8 cellular contexts compared by ENCODE assay signal in the genomic region with DNA sequence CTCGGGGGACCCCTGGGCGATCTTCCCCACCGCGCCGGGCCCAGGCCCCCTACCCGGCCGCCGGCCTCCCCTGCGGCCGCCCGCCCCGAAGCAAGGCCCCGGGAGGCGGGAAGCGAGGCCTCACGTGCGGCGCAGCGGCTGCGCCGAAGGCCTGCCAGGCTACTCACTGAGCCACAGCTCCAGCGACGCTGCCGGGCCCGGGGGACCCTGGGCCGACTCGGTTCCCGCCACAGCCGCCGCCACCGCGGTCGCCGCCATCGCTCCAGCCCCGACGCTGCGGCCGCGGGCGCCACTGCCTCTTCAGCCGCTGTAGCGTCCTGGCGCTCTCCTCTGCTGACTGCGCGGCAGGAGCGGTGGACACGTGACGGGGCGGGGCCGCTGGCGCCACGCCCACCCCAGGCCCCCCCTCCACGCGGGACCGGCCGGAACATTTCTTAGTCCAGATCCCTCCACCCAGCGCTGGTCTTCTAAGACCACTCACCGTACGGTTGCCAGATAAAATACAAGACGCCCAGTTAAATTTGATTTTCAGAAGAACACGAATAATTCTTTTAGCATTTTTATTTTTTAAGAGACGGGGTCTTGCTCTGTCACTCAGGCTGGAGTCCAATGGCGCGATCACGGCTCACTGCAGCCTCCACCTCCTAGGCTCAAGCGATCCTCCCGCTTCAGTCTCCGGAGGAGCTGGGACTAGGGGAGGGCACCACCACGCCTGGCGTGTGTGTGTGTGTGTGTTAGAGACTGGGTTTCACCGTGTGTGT. TPM values are rescaled to one million over a fixed set of nuclear protein-coding genes. Genes with fewer than 3 reads are reported as not detected.
A peak's percentile ranks its signal among the peaks of the same experiment; 100 is the strongest.
DNase-seq lines count a peak whose midpoint lies in the region; ATAC-seq and TF ChIP-seq lines count a peak whose summit lies in the region.

A gene with protein sequence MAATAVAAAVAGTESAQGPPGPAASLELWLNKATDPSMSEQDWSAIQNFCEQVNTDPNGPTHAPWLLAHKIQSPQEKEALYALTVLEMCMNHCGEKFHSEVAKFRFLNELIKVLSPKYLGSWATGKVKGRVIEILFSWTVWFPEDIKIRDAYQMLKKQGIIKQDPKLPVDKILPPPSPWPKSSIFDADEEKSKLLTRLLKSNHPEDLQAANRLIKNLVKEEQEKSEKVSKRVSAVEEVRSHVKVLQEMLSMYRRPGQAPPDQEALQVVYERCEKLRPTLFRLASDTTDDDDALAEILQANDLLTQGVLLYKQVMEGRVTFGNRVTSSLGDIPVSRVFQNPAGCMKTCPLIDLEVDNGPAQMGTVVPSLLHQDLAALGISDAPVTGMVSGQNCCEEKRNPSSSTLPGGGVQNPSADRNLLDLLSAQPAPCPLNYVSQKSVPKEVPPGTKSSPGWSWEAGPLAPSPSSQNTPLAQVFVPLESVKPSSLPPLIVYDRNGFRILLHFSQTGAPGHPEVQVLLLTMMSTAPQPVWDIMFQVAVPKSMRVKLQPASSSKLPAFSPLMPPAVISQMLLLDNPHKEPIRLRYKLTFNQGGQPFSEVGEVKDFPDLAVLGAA (minus strand): TSS at position 341 of the 761 bp plus-strand sequence. CDS start 83 bp downstream, at position 258.

- H3K36me3 Mint-ChIP-seq in HFFc6 (ENCODE audit: low read depth), result peaks cover 8% of the 10 kb centered on the region
- peaks cover 29% of the 10 kb centered on the region for H3K36me3 Mint-ChIP-seq in activated naive CD8-positive, alpha-beta T cell treated with anti-CD3 and anti-CD28 coated beads, Interleukin-2, amount 50 U/mL, for 24 hours (ENCODE audit: low read depth)

- DNase-seq in HFFc6 (peak; percentile 58), NCI-H1092 treated with DMSO at 0.1 percent for 48 hours (lab: John Stamatoyannopoulos, UW) (peak; percentile 76), SW480 (ENCODE audit: low spot score) (peak; percentile 64), cardiac muscle cell (ENCODE audit: low read depth in 1 of 2, low spot score in 1 of 2) (peak; percentile 86 to 90), trophoblast cell (peak; percentile 78 to 81), thyroid gland (peak; percentile 85 to 86)
- DNase-seq in activated naive CD8-positive, alpha-beta T cell treated with anti-CD3 and anti-CD28 coated beads, Interleukin-2, amount 50 U/mL, for 24 hours, result peak; percentile 84

- H2BK5ac ChIP-seq in trophoblast cell (ENCODE audit: low read depth, low read length, poor library complexity), result peak within 1 kb of the TSS; percentile 88

- TF ChIP-seq CTCF in HFFc6 (IDR thresholded peaks at IDR 0.05) (no peak), cardiac muscle cell (IDR thresholded peaks at IDR 0.05; ENCODE audit: low read depth, low read length) (no peak), thyroid gland (IDR thresholded peaks at IDR 0.05) (no peak)

- H3K4me3 ChIP-seq in GM08714 (ENCODE audit: low read length) (peak within 1 kb of the TSS; percentile 79), cardiac muscle cell (peak within 1 kb of the TSS; percentile 72), trophoblast cell (ENCODE audit: low read depth, low read length) (peak within 1 kb of the TSS; percentile 89), thyroid gland (replicated peaks in 1 of 3) (peak within 1 kb of the TSS; percentile 67 to 95 (median 78))

- peak within 1 kb of the TSS; percentile 85 for H2BK120ac ChIP-seq in trophoblast cell (ENCODE audit: insufficient read depth, low read length, poor library complexity)

- H3K9me3 ChIP-seq in cardiac muscle cell (ENCODE audit: low read depth), result no peaks in the 10 kb centered on the region
- H3K9me3 ChIP-seq in trophoblast cell (ENCODE audit: insufficient read depth, low read depth, low read length), result no peaks in the 10 kb centered on the region
- H3K9me3 ChIP-seq in thyroid gland, result no peaks in the 10 kb centered on the region

- H3K4me1 ChIP-seq in cardiac muscle cell (ENCODE audit: low read depth) (peaks cover 6% of the 10 kb centered on the region), trophoblast cell (ENCODE audit: control insufficient read depth in 1 of 2, insufficient read depth in 2 of 2, low read length in 2 of 2) (peaks cover 9 to 25% of the 10 kb centered on the region in 2 experiments), thyroid gland (peaks cover 29 to 40% of the 10 kb centered on the region in 2 donors)

- H3K27me3 ChIP-seq in cardiac muscle cell, result no peaks in the 10 kb centered on the region
- no peaks in the 10 kb centered on the region for H3K27me3 ChIP-seq in trophoblast cell (ENCODE audit: insufficient read depth, low read length)
- H3K27me3 ChIP-seq in thyroid gland, result no peaks in the 10 kb centered on the region

- peaks cover 4% of the 10 kb centered on the region for H3K27me3 Mint-ChIP-seq in HFFc6 (ENCODE audit: insufficient read depth)
- no peaks in the 10 kb centered on the region for H3K27me3 Mint-ChIP-seq in activated naive CD8-positive, alpha-beta T cell treated with anti-CD3 and anti-CD28 coated beads, Interleukin-2, amount 50 U/mL, for 24 hours

- peak within 1 kb of the TSS; percentile 93 for H3K18ac ChIP-seq in trophoblast cell (ENCODE audit: low read length)

- H4K8ac ChIP-seq in trophoblast cell (ENCODE audit: low read depth, low read length), result peak within 1 kb of the TSS; percentile 85

- peaks cover 40% of the 10 kb centered on the region for H3K4me1 Mint-ChIP-seq in HFFc6 (ENCODE audit: low read depth)
- peaks cover 57% of the 10 kb centered on the region for H3K4me1 Mint-ChIP-seq in activated naive CD8-positive, alpha-beta T cell treated with anti-CD3 and anti-CD28 coated beads, Interleukin-2, amount 50 U/mL, for 24 hours

- H2AK5ac ChIP-seq in trophoblast cell (ENCODE audit: low read length), result no peak within 1 kb of the TSS

- intact Hi-C loops in thyroid gland (cut with DNase I), result loop anchor here (5.0 kb wide), 1 partner anchor 52 kb away; no protein-coding TSS in a partner anchor

- no CpG with 5 or more reads among the region's 72 CpGs for WGBS in trophoblast cell (ENCODE audit: extremely low coverage, insufficient coverage, insufficient read length)
- 3 to 7% methylated on average over 14 to 37 of the region's 72 CpGs for WGBS in thyroid gland, 2 donors

- peak within 1 kb of the TSS; percentile 14 for H2BK12ac ChIP-seq in trophoblast cell (ENCODE audit: low read length)

- H3K23ac ChIP-seq in trophoblast cell (ENCODE audit: low read length), result no peak within 1 kb of the TSS

- peak within 1 kb of the TSS; percentile 76 for H4K91ac ChIP-seq in trophoblast cell (ENCODE audit: low read depth, low read length)

- H3K14ac ChIP-seq in trophoblast cell (ENCODE audit: low read length), result peak within 1 kb of the TSS; percentile 90

- H3K27ac Mint-ChIP-seq in HFFc6, result peak within 1 kb of the TSS; percentile 64
- H3K27ac Mint-ChIP-seq in activated naive CD8-positive, alpha-beta T cell treated with anti-CD3 and anti-CD28 coated beads, Interleukin-2, amount 50 U/mL, for 24 hours, result peak within 1 kb of the TSS; percentile 86

- peak within 1 kb of the TSS; percentile 88 for H3K9ac ChIP-seq in trophoblast cell (ENCODE audit: low read length)

- H3K36me3 ChIP-seq in cardiac muscle cell (no peaks in the 10 kb centered on the region), trophoblast cell (ENCODE audit: control insufficient read depth in 1 of 2, insufficient read depth in 2 of 2, low read length in 2 of 2) (no peaks in the 10 kb centered on the region), thyroid gland (no peaks in the 10 kb centered on the region)

- ATAC-seq in activated naive CD8-positive, alpha-beta T cell treated with anti-CD3 and anti-CD28 coated beads, Interleukin-2, amount 50 U/mL, for 24 hours, result peak; percentile 83

- peak within 1 kb of the TSS; percentile 82 for H2AFZ ChIP-seq in trophoblast cell (ENCODE audit: insufficient read depth, low read length, poor library complexity)

- peak within 1 kb of the TSS; percentile 93 for H3K4ac ChIP-seq in trophoblast cell (ENCODE audit: low read depth, low read length)

- H3K79me1 ChIP-seq in trophoblast cell (ENCODE audit: low read length), result peaks cover 8% of the 10 kb centered on the region

- no peaks in the 10 kb centered on the region for H3K9me3 Mint-ChIP-seq in HFFc6
- H3K9me3 Mint-ChIP-seq in activated naive CD8-positive, alpha-beta T cell treated with anti-CD3 and anti-CD28 coated beads, Interleukin-2, amount 50 U/mL, for 24 hours, result no peaks in the 10 kb centered on the region

- H3K4me3 Mint-ChIP-seq in HFFc6, result peak within 1 kb of the TSS; percentile 93
- H3K4me3 Mint-ChIP-seq in activated naive CD8-positive, alpha-beta T cell treated with anti-CD3 and anti-CD28 coated beads, Interleukin-2, amount 50 U/mL, for 24 hours, result peak within 1 kb of the TSS; percentile 90

- H3K27ac ChIP-seq in cardiac muscle cell, result peak within 1 kb of the TSS; percentile 86
- H3K27ac ChIP-seq in trophoblast cell (ENCODE audit: low read depth, low read length), result peak within 1 kb of the TSS; percentile 68
- H3K27ac ChIP-seq in thyroid gland, result peak within 1 kb of the TSS; percentile 80 to 94 (median 93)

- peaks cover 14% of the 10 kb centered on the region for H3K79me2 ChIP-seq in trophoblast cell (ENCODE audit: control insufficient read depth, insufficient read depth, low read length, poor library complexity)

- H3K4me2 ChIP-seq in trophoblast cell (ENCODE audit: low read length), result peak within 1 kb of the TSS; percentile 72

- peak within 1 kb of the TSS; percentile 91 for H4K12ac ChIP-seq in trophoblast cell (ENCODE audit: low read depth, low read length)

- peak; percentile 91 to 98 for TF ChIP-seq POLR2A in thyroid gland (IDR thresholded peaks at IDR 0.05)

RNA-seq across cellular contexts. Expression of the gene that starts here (rescaled TPM):
- 10 to 100 TPM; 28.1 to 38.0 (median 35.7) TPM for total RNA-seq in HFFc6 (2021; fragmentation: NEBNext Ultra II Directional; extraction: Animal tissue kit (Norgen Biotek cat#: 25700))
- total RNA-seq in cardiac muscle cell, result 71.7 and 126 TPM in 2 replicates
- 149 and 160 TPM in 2 replicates for polyA plus RNA-seq in cardiac muscle cell
- 29.3 and 31.7 TPM in 2 replicates for polyA plus RNA-seq in trophoblast cell (2013)
- 100 to 1,000 TPM; 103 to 190 (median 159) TPM for total RNA-seq in thyroid gland

Comparison
In these comparisons a context has a peak if more than half of its experiments do, and no peak if none do; other contexts are left out.
1. Peak in every context shown above with its lines: DNase-seq, ATAC-seq, H3K4me3 ChIP-seq and H3K27ac ChIP-seq.